11 cellular contexts compared by ENCODE assay signal in genomic region chr3:108036984-108037741, GRCh38. TPM values are rescaled to one million over a fixed set of nuclear protein-coding genes. Genes with fewer than 3 reads are reported as not detected.
DNase-seq lines count a peak whose midpoint lies in the region; ATAC-seq and TF ChIP-seq lines count a peak whose summit lies in the region.
"Had no signal": no experiment of that assay in that cellular context is flagged by ENCODE, and none has a peak within 500 bp of the region (broad histone marks: within the 10 kb centered on the region; RNA-seq: fewer than 3 reads in every experiment).

No MANE protein-coding gene starts in this region.

- no peak overlapping the region for H3K4me3 Mint-ChIP-seq in CD4-positive, alpha-beta memory T cell
- H3K4me3 Mint-ChIP-seq: activated naive CD8-positive, alpha-beta T cell treated with anti-CD3 and anti-CD28 coated beads, Interleukin-2, amount 10 ng/mL, durations not matched to agents 7 days and 5 days had no signal

- H3K4me1 Mint-ChIP-seq in CD4-positive, alpha-beta memory T cell = peaks cover 15 to 43% (median 18%) of the 10 kb centered on the region in 4 donors

- WGBS in heart right ventricle, 2 donors = 73 to 79% methylated on average over 12 of the region's 12 CpGs

- intact Hi-C loops in CD4-positive, alpha-beta memory T cell (cut with micrococcal nuclease) = no loop called here
- intact Hi-C loops in heart right ventricle (cut with DNase I) = no loop called here

- peaks cover 54 to 73% of the 10 kb centered on the region in 2 donors for H3K36me3 Mint-ChIP-seq in CD4-positive, alpha-beta memory T cell

- DNase-seq in CD4-positive, alpha-beta memory T cell = no peak
- DNase-seq in M059J (ENCODE audit: low read depth) (peak; percentile 47), heart right ventricle (no peak), NCI-H2196 (lab: John Stamatoyannopoulos, UW; ENCODE audit: unreplicated experiment) (no peak), SHP77 (lab: John Stamatoyannopoulos, UW) (no peak), RKO (ENCODE audit: low spot score) (no peak), amniotic stem cell (lab: John Stamatoyannopoulos, UW) (no peak)
- DNase-seq: activated naive CD8-positive, alpha-beta T cell treated with anti-CD3 and anti-CD28 coated beads, Interleukin-2, amount 10 ng/mL, durations not matched to agents 7 days and 5 days; NCI-H526; stimulated activated CD8-positive, alpha-beta memory T cell treated with anti-CD3 and anti-CD28 coated beads, Interleukin-4, amount 100 ng/mL, for 48 hours had no signal

- no peaks in the 10 kb centered on the region for H3K9me3 Mint-ChIP-seq in CD4-positive, alpha-beta memory T cell
- H3K9me3 Mint-ChIP-seq: activated naive CD8-positive, alpha-beta T cell treated with anti-CD3 and anti-CD28 coated beads, Interleukin-2, amount 10 ng/mL, durations not matched to agents 7 days and 5 days had no signal

- no peaks in the 10 kb centered on the region for H3K4me1 ChIP-seq in CD4-positive, alpha-beta memory T cell (ENCODE audit: insufficient read depth, low read length)
- peaks cover 0 to 34% (median 18%) of the 10 kb centered on the region in 9 donors for H3K4me1 ChIP-seq in heart right ventricle

- no peaks in the 10 kb centered on the region for H3K27me3 ChIP-seq in CD4-positive, alpha-beta memory T cell (ENCODE audit: insufficient read depth, low read length)
- no peaks in the 10 kb centered on the region for H3K27me3 ChIP-seq in heart right ventricle

- H3K9me3 ChIP-seq in CD4-positive, alpha-beta memory T cell (ENCODE audit: control insufficient read depth in 1 of 2, low read length in 2 of 2) = no peaks in the 10 kb centered on the region
- no peaks in the 10 kb centered on the region for H3K9me3 ChIP-seq in heart right ventricle

- POLR2A ChIA-PET in CD4-positive, alpha-beta memory T cell (lab: Charles Lee; ENCODE audit: partially characterized antibody) = interaction anchor here (1.4 kb wide), 1 partner anchor 11 kb away, joined by 3 read pairs; no protein-coding TSS in a partner anchor

- peaks cover 8% of the 10 kb centered on the region for H3K36me3 ChIP-seq in CD4-positive, alpha-beta memory T cell (ENCODE audit: insufficient read depth, low read length)
- H3K36me3 ChIP-seq in heart right ventricle = peaks cover 0 to 35% (median 5%) of the 10 kb centered on the region in 9 donors

- H3K27me3 Mint-ChIP-seq in CD4-positive, alpha-beta memory T cell = no peaks in the 10 kb centered on the region
- H3K27me3 Mint-ChIP-seq: activated naive CD8-positive, alpha-beta T cell treated with anti-CD3 and anti-CD28 coated beads, Interleukin-2, amount 10 ng/mL, durations not matched to agents 7 days and 5 days had no signal

- H3K27ac Mint-ChIP-seq in CD4-positive, alpha-beta memory T cell = peak overlapping the region in 4 of 7 donors; percentile 12 to 55 (median 34)
- H3K27ac Mint-ChIP-seq: activated naive CD8-positive, alpha-beta T cell treated with anti-CD3 and anti-CD28 coated beads, Interleukin-2, amount 10 ng/mL, durations not matched to agents 7 days and 5 days had no signal

- CTCF ChIA-PET in CD4-positive, alpha-beta memory T cell (lab: Charles Lee; ENCODE audit: partially characterized antibody) = interaction anchor here (1.4 to 2.0 kb wide), 3 partner anchors 20 to 110 kb away, joined by 4 to 9 read pairs (median 5); no protein-coding TSS in a partner anchor

- H3K27ac ChIP-seq in CD4-positive, alpha-beta memory T cell (ENCODE audit: low read depth, low read length) = no peak overlapping the region
- peak overlapping the region in 1 of 10 donors; percentile 34 for H3K27ac ChIP-seq in heart right ventricle

- no peak for TF ChIP-seq CTCF in heart right ventricle (IDR thresholded peaks at IDR 0.05)

- ATAC-seq in GM19452 (IDR thresholded peaks at IDR 0.05; ENCODE audit: unreplicated experiment) = peak; percentile 66
- peak in 7 of 8 donors; percentile 25 to 59 (median 42) for ATAC-seq in heart right ventricle

- H3K4me3 ChIP-seq in CD4-positive, alpha-beta memory T cell (ENCODE audit: low read length in 2 of 2) = no peak overlapping the region
- no peak overlapping the region for H3K4me3 ChIP-seq in heart right ventricle

RNA-seq across cellular contexts. Expression of gene CD47, which starts 53.7 kb away (rescaled TPM):
- total RNA-seq in CD4-positive, alpha-beta memory T cell = 100 to 1,000 TPM; 224 to 226 TPM
- 100 to 1,000 TPM; 281 to 288 TPM for polyA plus RNA-seq in CD4-positive, alpha-beta memory T cell
- 184 and 189 TPM in 2 replicates for total RNA-seq in M059J (2014; rRNA removed; shearing (Covaris generic))
- total RNA-seq in heart right ventricle = 10 to 100 TPM; 36.3 to 76.3 (median 51.2) TPM
- 10 to 100 TPM; 17.9 to 32.4 TPM for polyA plus RNA-seq in heart right ventricle
